Comparison of ENCODE assay signal across 10 cellular contexts in the genomic region with DNA sequence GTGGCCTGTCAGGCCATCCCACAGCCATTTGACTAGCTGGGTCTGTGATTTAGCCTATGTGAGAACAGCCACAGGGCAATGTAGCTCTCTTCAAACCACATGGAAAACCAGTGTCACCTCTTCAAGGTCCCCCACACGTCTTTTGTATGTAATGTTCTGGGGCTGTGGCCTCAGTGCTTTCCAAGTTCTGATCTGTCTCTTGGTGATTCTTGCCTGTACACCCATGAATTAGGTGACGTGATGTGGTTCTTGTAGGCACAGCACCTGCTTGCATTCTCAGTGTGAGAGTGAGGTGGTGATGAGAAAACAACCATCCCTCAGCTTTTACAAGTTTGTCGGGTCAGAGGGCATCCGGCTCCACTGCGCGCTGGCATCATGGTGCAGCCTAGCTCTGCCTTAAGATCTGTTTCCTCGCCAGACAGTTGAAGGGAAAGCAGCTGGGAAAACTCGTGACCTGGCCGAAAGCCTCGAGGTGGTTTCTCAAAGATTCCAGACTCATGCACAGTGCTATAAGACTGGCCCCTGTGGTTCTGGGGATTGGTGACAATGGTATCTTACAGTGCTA.
DNase-seq lines count a peak whose midpoint lies in the region; ATAC-seq and TF ChIP-seq lines count a peak whose summit lies in the region.
"Had no signal": no experiment of that assay in that cellular context is flagged by ENCODE, and none has a peak within 500 bp of the region (broad histone marks: within the 10 kb centered on the region; RNA-seq: fewer than 3 reads in every experiment).

No MANE protein-coding gene starts in this region.

- intact Hi-C loops in natural killer cell (cut with micrococcal nuclease), result no loop called here
- intact Hi-C loops in esophagus muscularis mucosa (cut with DNase I), result no loop called here
- intact Hi-C loops in aorta (cut with DNase I), result loop anchor here (10.0 kb wide), 2 partner anchors 49 to 119 kb away; no protein-coding TSS in a partner anchor

- H3K27me3 ChIP-seq in esophagus muscularis mucosa, result no peaks in the 10 kb centered on the region
- H3K27me3 ChIP-seq in aorta (ENCODE audit: control insufficient read depth in 1 of 2, insufficient read depth in 2 of 2, low read length in 1 of 2), result no peaks in the 10 kb centered on the region

- H3K27me3 Mint-ChIP-seq in natural killer cell (ENCODE audit: low read depth in 2 of 2), result no peaks in the 10 kb centered on the region
- H3K27me3 Mint-ChIP-seq in natural killer cell treated with Interleukin-12 subunit alpha and Interleukin-12 subunit beta and Interleukin-15 and Interleukin-18, amount 100 ng/mL, for 72 hours, result peaks cover 0 to 3% of the 10 kb centered on the region in 2 donors
- H3K27me3 Mint-ChIP-seq in nephron (ENCODE audit: low read depth), result no peaks in the 10 kb centered on the region

- TF ChIP-seq EP300 in esophagus muscularis mucosa (IDR thresholded peaks at IDR 0.05), result no peak

- WGBS in esophagus muscularis mucosa, result 39% methylated on average over 9 of the region's 10 CpGs
- WGBS in aorta, 2 donors, result 7 to 8% methylated on average over 10 of the region's 10 CpGs

- no peak for DNase-seq in natural killer cell
- DNase-seq in natural killer cell treated with Interleukin-12 subunit alpha and Interleukin-12 subunit beta and Interleukin-15 and Interleukin-18, amount 100 ng/mL, for 72 hours (ENCODE audit: low spot score), result no peak
- no peak for DNase-seq in esophagus muscularis mucosa (ENCODE audit: extremely low spot score)
- DNase-seq in aorta, result peak; percentile 81 to 87
- DNase-seq in GOT3 (lab: John Stamatoyannopoulos, UW), result no peak
- no peak for DNase-seq in activated CD8-positive, alpha-beta memory T cell treated with anti-CD3 and anti-CD28 coated beads for 24 hours
- DNase-seq: cerebellar nuclear complex, Kasumi-1 had no signal

- no peak overlapping the region for H3K27ac Mint-ChIP-seq in natural killer cell
- H3K27ac Mint-ChIP-seq in natural killer cell treated with Interleukin-12 subunit alpha and Interleukin-12 subunit beta and Interleukin-15 and Interleukin-18, amount 100 ng/mL, for 72 hours, result no peak overlapping the region
- peak overlapping the region; percentile 66 to 81 (median 78) for H3K27ac Mint-ChIP-seq in nephron

- H3K4me1 ChIP-seq in esophagus muscularis mucosa, result peaks cover 71 to 86% (median 75%) of the 10 kb centered on the region in 4 donors
- H3K4me1 ChIP-seq in aorta (ENCODE audit: control insufficient read depth in 1 of 2, insufficient read depth in 2 of 2, low read length in 2 of 2), result peaks cover 6 to 15% of the 10 kb centered on the region in 2 donors

- TF ChIP-seq CTCF in natural killer cell (IDR thresholded peaks at IDR 0.05) (no peak), esophagus muscularis mucosa (IDR thresholded peaks at IDR 0.05) (no peak), nephron (IDR thresholded peaks at IDR 0.05; ENCODE audit: unreplicated experiment in 3 of 3) (no peak)

- peaks cover 0 to 4% (median 0%) of the 10 kb centered on the region in 4 donors for H3K36me3 ChIP-seq in esophagus muscularis mucosa
- no peaks in the 10 kb centered on the region for H3K36me3 ChIP-seq in aorta (ENCODE audit: control insufficient read depth in 1 of 2, insufficient read depth in 2 of 2, low read length in 1 of 2)

- peak overlapping the region; percentile 76 to 79 (median 78) for H3K27ac ChIP-seq in esophagus muscularis mucosa (replicated peaks in 1 of 4)
- peak overlapping the region; percentile 45 to 89 for H3K27ac ChIP-seq in aorta (ENCODE audit: low read depth in 1 of 2, low read length in 2 of 2)

- peaks cover 0 to 8% (median 6%) of the 10 kb centered on the region in 4 donors for H3K9me3 ChIP-seq in esophagus muscularis mucosa
- no peaks in the 10 kb centered on the region for H3K9me3 ChIP-seq in aorta (ENCODE audit: control insufficient read depth, low read length)

- ATAC-seq in natural killer cell, result peak in 2 of 3 donors; percentile 22 to 44
- ATAC-seq in natural killer cell treated with Interleukin-12 subunit alpha and Interleukin-12 subunit beta and Interleukin-15 and Interleukin-18, amount 100 ng/mL, for 72 hours, result no peak
- peak; percentile 58 for ATAC-seq in aorta (ENCODE audit: low FRiP score)
- ATAC-seq in GM21367 (IDR thresholded peaks at IDR 0.05; ENCODE audit: unreplicated experiment), result no peak

- H3K4me3 ChIP-seq in esophagus muscularis mucosa (no peak overlapping the region), aorta (ENCODE audit: low read length in 2 of 2) (no peak overlapping the region)

- H3K36me3 Mint-ChIP-seq in natural killer cell (peaks cover 14% of the 10 kb centered on the region), nephron (ENCODE audit: low read depth) (peaks cover 27% of the 10 kb centered on the region)
- peaks cover 13% of the 10 kb centered on the region for H3K36me3 Mint-ChIP-seq in natural killer cell treated with Interleukin-12 subunit alpha and Interleukin-12 subunit beta and Interleukin-15 and Interleukin-18, amount 100 ng/mL, for 72 hours

- H3K4me1 Mint-ChIP-seq in natural killer cell (peaks cover 26 to 43% of the 10 kb centered on the region in 2 donors), nephron (peaks cover 68% of the 10 kb centered on the region)
- H3K4me1 Mint-ChIP-seq in natural killer cell treated with Interleukin-12 subunit alpha and Interleukin-12 subunit beta and Interleukin-15 and Interleukin-18, amount 100 ng/mL, for 72 hours (ENCODE audit: low read depth in 2 of 2), result peaks cover 13 to 14% of the 10 kb centered on the region in 2 donors

- peaks cover 3 to 9% of the 10 kb centered on the region in 2 donors for H3K9me3 Mint-ChIP-seq in natural killer cell
- peaks cover 4% of the 10 kb centered on the region for H3K9me3 Mint-ChIP-seq in natural killer cell treated with Interleukin-12 subunit alpha and Interleukin-12 subunit beta and Interleukin-15 and Interleukin-18, amount 100 ng/mL, for 72 hours
- H3K9me3 Mint-ChIP-seq in nephron, result no peaks in the 10 kb centered on the region

- TF ChIP-seq POLR2A in esophagus muscularis mucosa (IDR thresholded peaks at IDR 0.05; ENCODE audit: low read depth), result no peak

- H3K4me3 Mint-ChIP-seq in natural killer cell (no peak overlapping the region), nephron (no peak overlapping the region)
- H3K4me3 Mint-ChIP-seq in natural killer cell treated with Interleukin-12 subunit alpha and Interleukin-12 subunit beta and Interleukin-15 and Interleukin-18, amount 100 ng/mL, for 72 hours, result no peak overlapping the region

Comparison
In these comparisons a context has a peak if more than half of its experiments do, and no peak if none do; other contexts are left out.
1. ATAC-seq: peak in natural killer cell (2 of 3) and aorta (single experiment); none in natural killer cell treated with Interleukin-12 subunit alpha and Interleukin-12 subunit beta and Interleukin-15 and Interleukin-18, amount 100 ng/mL, for 72 hours (0 of 2) and GM21367 (single experiment).
2. DNase-seq: peak in aorta (2 of 2); none in natural killer cell (single experiment), natural killer cell treated with Interleukin-12 subunit alpha and Interleukin-12 subunit beta and Interleukin-15 and Interleukin-18, amount 100 ng/mL, for 72 hours (single experiment), esophagus muscularis mucosa (single experiment), GOT3 (single experiment) and activated CD8-positive, alpha-beta memory T cell treated with anti-CD3 and anti-CD28 coated beads for 24 hours (single experiment).
3. H3K27ac Mint-ChIP-seq: peak in nephron (3 of 3); none in natural killer cell (0 of 2) and natural killer cell treated with Interleukin-12 subunit alpha and Interleukin-12 subunit beta and Interleukin-15 and Interleukin-18, amount 100 ng/mL, for 72 hours (0 of 2).
4. intact Hi-C loops: an anchor here in aorta (10.0 kb wide); none called in natural killer cell and esophagus muscularis mucosa.